12 cellular contexts compared by ENCODE assay signal in genomic region chr3:163916596-163917560, GRCh38.
DNase-seq lines count a peak whose midpoint lies in the region; ATAC-seq and TF ChIP-seq lines count a peak whose summit lies in the region.
"Had no signal": no experiment of that assay in that cellular context is flagged by ENCODE, and none has a peak within 500 bp of the region (broad histone marks: within the 10 kb centered on the region; RNA-seq: fewer than 3 reads in every experiment).

No MANE protein-coding gene starts in this region.

- RAD21 ChIA-PET in HCT116 (lab: Charles Lee; ENCODE audit: low non-redundant PET in 1 of 2, low total read pairs in 2 of 2, uncharacterized antibody in 2 of 2, unreplicated experiment in 2 of 2): no interaction called here

- H3K9me3 Mint-ChIP-seq in neural crest cell: peaks cover 3% of the 10 kb centered on the region
- peaks cover 10% of the 10 kb centered on the region for H3K9me3 Mint-ChIP-seq in activated CD8-positive, alpha-beta T cell treated with anti-CD3 and anti-CD28 coated beads, Interleukin-2, amount 10 ng/mL, durations not matched to agents 7 days and 5 days (ENCODE audit: insufficient read depth)

- no peaks in the 10 kb centered on the region for H3K4me1 Mint-ChIP-seq in neural crest cell
- H3K4me1 Mint-ChIP-seq in activated CD8-positive, alpha-beta T cell treated with anti-CD3 and anti-CD28 coated beads, Interleukin-2, amount 10 ng/mL, durations not matched to agents 7 days and 5 days (ENCODE audit: low read depth): no peaks in the 10 kb centered on the region
- H3K4me1 Mint-ChIP-seq: naive B cell had no signal

- H3K36me3 ChIP-seq in HCT116 (ENCODE audit: control insufficient read depth in 1 of 2, insufficient read depth in 2 of 2, low read length in 2 of 2): no peaks in the 10 kb centered on the region
- H3K36me3 ChIP-seq: cardiac muscle cell, Peyer's patch, tibial nerve had no signal

- H3K27ac ChIP-seq in HCT116 (ENCODE audit: low read depth, low read length): no peak overlapping the region
- H3K27ac ChIP-seq: cardiac muscle cell, Peyer's patch, tibial nerve had no signal

- no peak overlapping the region for H3K27ac Mint-ChIP-seq in neural crest cell (ENCODE audit: unreplicated experiment)
- no peak overlapping the region for H3K27ac Mint-ChIP-seq in activated CD8-positive, alpha-beta T cell treated with anti-CD3 and anti-CD28 coated beads, Interleukin-2, amount 10 ng/mL, durations not matched to agents 7 days and 5 days
- H3K27ac Mint-ChIP-seq: naive B cell had no signal

- BruUV-seq in HCT116 (replicated peaks; lab: Mats Ljungman, UMichigan): no TSS peak

- no peaks in the 10 kb centered on the region for H3K36me3 Mint-ChIP-seq in neural crest cell (ENCODE audit: low read depth)
- no peaks in the 10 kb centered on the region for H3K36me3 Mint-ChIP-seq in activated CD8-positive, alpha-beta T cell treated with anti-CD3 and anti-CD28 coated beads, Interleukin-2, amount 10 ng/mL, durations not matched to agents 7 days and 5 days (ENCODE audit: low read depth)
- H3K36me3 Mint-ChIP-seq: naive B cell had no signal

- no peaks in the 10 kb centered on the region for H4K20me1 ChIP-seq in HCT116 (ENCODE audit: insufficient read depth)

- H3K9me3 ChIP-seq in HCT116 (ENCODE audit: control insufficient read depth in 1 of 2, insufficient read depth in 1 of 2, low read depth in 1 of 2, low read length in 2 of 2): no peaks in the 10 kb centered on the region
- H3K9me3 ChIP-seq: Peyer's patch, tibial nerve had no signal

- H3K4me3 ChIP-seq in HCT116 (replicated peaks in 1 of 2; ENCODE audit: low read depth in 1 of 2, low read length in 2 of 2): no peak overlapping the region
- H3K4me3 ChIP-seq: cardiac muscle cell, Peyer's patch, tibial nerve had no signal

- peak; percentile 62 for TF ChIP-seq RAD21 in HCT116 (IDR thresholded peaks at IDR 0.05; ENCODE audit: low read depth)

- no peak overlapping the region for H2AFZ ChIP-seq in HCT116 (ENCODE audit: low read depth, low read length, poor library complexity, severe bottlenecking)

- POLR2A ChIA-PET in HCT116 (lab: Charles Lee): no interaction called here
- POLR2A ChIA-PET in activated CD8-positive, alpha-beta T cell treated with anti-CD3 and anti-CD28 coated beads, Interleukin-2, amount 10 ng/mL, durations not matched to agents 7 days and 5 days (lab: Charles Lee): no interaction called here

- no peak overlapping the region for H3K4me2 ChIP-seq in HCT116 (ENCODE audit: low read length)

- no peaks in the 10 kb centered on the region for H3K4me1 ChIP-seq in HCT116 (ENCODE audit: control insufficient read depth in 1 of 2, insufficient read depth in 2 of 2, low read length in 2 of 2)
- H3K4me1 ChIP-seq: Peyer's patch, tibial nerve had no signal

- no peak overlapping the region for H3K9ac ChIP-seq in HCT116 (ENCODE audit: low read length)

- no peak for TF ChIP-seq POLR2A in HCT116 (IDR thresholded peaks at IDR 0.05; ENCODE audit: borderline replicate concordance, extremely low read depth, insufficient read depth, insufficient read length)

- peak; percentile 78 for ATAC-seq in HCT116
- ATAC-seq in GM21786 (IDR thresholded peaks at IDR 0.05; ENCODE audit: unreplicated experiment): no peak
- ATAC-seq in HG03175 (IDR thresholded peaks at IDR 0.05; ENCODE audit: unreplicated experiment): no peak
- ATAC-seq in activated CD8-positive, alpha-beta T cell treated with anti-CD3 and anti-CD28 coated beads, Interleukin-2, amount 10 ng/mL, durations not matched to agents 7 days and 5 days: no peak

- CTCF ChIA-PET in HCT116 (lab: Charles Lee): no interaction called here
- CTCF ChIA-PET in activated CD8-positive, alpha-beta T cell treated with anti-CD3 and anti-CD28 coated beads, Interleukin-2, amount 10 ng/mL, durations not matched to agents 7 days and 5 days (lab: Charles Lee): no interaction called here

- intact Hi-C loops in HCT116 (cut with micrococcal nuclease): loop anchor here (1.0 kb wide), 1 partner anchor 1268 kb away; no protein-coding TSS in a partner anchor

- no peaks in the 10 kb centered on the region for H3K27me3 Mint-ChIP-seq in neural crest cell (ENCODE audit: low read depth)
- H3K27me3 Mint-ChIP-seq in activated CD8-positive, alpha-beta T cell treated with anti-CD3 and anti-CD28 coated beads, Interleukin-2, amount 10 ng/mL, durations not matched to agents 7 days and 5 days (ENCODE audit: low read depth): no peaks in the 10 kb centered on the region
- H3K27me3 Mint-ChIP-seq: naive B cell had no signal

- DNase-seq in HCT116 (ENCODE audit: low read depth, low spot score): peak; percentile 26
- DNase-seq in NCI-H1105 treated with DMSO at 0.1 percent for 48 hours (lab: John Stamatoyannopoulos, UW): peak; percentile 62
- peak; percentile 4 for DNase-seq in SW480 (ENCODE audit: low spot score)
- no peak for DNase-seq in neural crest cell (ENCODE audit: low read depth, low spot score)
- DNase-seq in activated CD8-positive, alpha-beta T cell treated with anti-CD3 and anti-CD28 coated beads, Interleukin-2, amount 10 ng/mL, durations not matched to agents 7 days and 5 days: no peak
- DNase-seq: naive B cell; Peyer's patch; stimulated activated CD4-positive, alpha-beta T cell treated with anti-CD3 and anti-CD28 coated beads, Interleukin-4, amount 100 ng/mL, for 1 hour had no signal

- no peak overlapping the region for H3K4me3 Mint-ChIP-seq in neural crest cell
- H3K4me3 Mint-ChIP-seq in activated CD8-positive, alpha-beta T cell treated with anti-CD3 and anti-CD28 coated beads, Interleukin-2, amount 10 ng/mL, durations not matched to agents 7 days and 5 days: no peak overlapping the region
- H3K4me3 Mint-ChIP-seq: naive B cell had no signal

- H3K9me2 ChIP-seq in HCT116 (ENCODE audit: insufficient read depth): no peaks in the 10 kb centered on the region

- no peaks in the 10 kb centered on the region for H3K79me2 ChIP-seq in HCT116 (ENCODE audit: insufficient read depth, low read length)

- no peaks in the 10 kb centered on the region for H3K27me3 ChIP-seq in HCT116 (ENCODE audit: insufficient read depth, low read length)
- H3K27me3 ChIP-seq: cardiac muscle cell, Peyer's patch, tibial nerve had no signal

- peak; percentile 22 to 61 (median 51); a peak in 5 of 6 replicates for TF ChIP-seq CTCF in HCT116 (IDR thresholded peaks at IDR 0.05 in 2 of 3, conservative IDR thresholded peaks at IDR 0.05 in 1 of 3; ENCODE audit: borderline replicate concordance in 1 of 3, insufficient read depth in 1 of 3, low read depth in 2 of 3, low read length in 2 of 3)
- TF ChIP-seq CTCF in neural crest cell (conservative IDR thresholded peaks at IDR 0.05): peak; percentile 42

TF ChIP-seq in HCT116, 20 proteins besides CTCF, POLR2A, EP300 and RAD21:
- no peak for TF ChIP-seq ZBTB33 (IDR thresholded peaks at IDR 0.05; ENCODE audit: extremely low read depth, insufficient replicate concordance, low read length)
- no peak for TF ChIP-seq POLR2AphosphoS5 (IDR thresholded peaks at IDR 0.05; ENCODE audit: low read depth, low read length)
- TF ChIP-seq SIN3A (IDR thresholded peaks at IDR 0.05; ENCODE audit: low read depth): no peak
- no peak for TF ChIP-seq ZFX (IDR thresholded peaks at IDR 0.05)
- no peak for TF ChIP-seq EGR1 (IDR thresholded peaks at IDR 0.05; ENCODE audit: low read depth)
- TF ChIP-seq CEBPB (IDR thresholded peaks at IDR 0.05; ENCODE audit: low read depth): no peak
- TF ChIP-seq ZNF274 (IDR thresholded peaks at IDR 0.05; ENCODE audit: low read depth, low read length): no peak
- no peak for TF ChIP-seq ATF3 (IDR thresholded peaks at IDR 0.05)
- TF ChIP-seq SP1 (IDR thresholded peaks at IDR 0.05; ENCODE audit: low read depth): no peak
- TF ChIP-seq YY1 (IDR thresholded peaks at IDR 0.05; ENCODE audit: extremely low read depth, insufficient replicate concordance, low read depth, low read length): no peak

Comparison
In these comparisons a context has a peak if more than half of its experiments do, and no peak if none do; other contexts are left out.
1. DNase-seq: peak in HCT116 (single experiment), NCI-H1105 treated with DMSO at 0.1 percent for 48 hours (single experiment) and SW480 (single experiment); none in neural crest cell (single experiment) and activated CD8-positive, alpha-beta T cell treated with anti-CD3 and anti-CD28 coated beads, Interleukin-2, amount 10 ng/mL, durations not matched to agents 7 days and 5 days (single experiment).